Comparison of ENCODE assay signal across 8 cellular contexts in genomic region chr3:122680381-122681293, GRCh38. TPM values are rescaled to one million over a fixed set of nuclear protein-coding genes. Genes with fewer than 3 reads are reported as not detected.
DNase-seq lines count a peak whose midpoint lies in the region; ATAC-seq and TF ChIP-seq lines count a peak whose summit lies in the region.

TSS of gene PARP14 (plus strand) at chr3:122680839. CDS start at chr3:122680884, 45 bp downstream.

- no peaks in the 10 kb centered on the region for H3K27me3 ChIP-seq in lung (ENCODE audit: control insufficient read depth, insufficient read depth)

- H3K27ac ChIP-seq in lung (ENCODE audit: low read depth in 1 of 2, low read length in 1 of 2), result peak within 1 kb of the TSS; percentile 84 to 91

- peak within 1 kb of the TSS; percentile 64 for H3K4me3 ChIP-seq in lung

- CTCF ChIA-PET in GM10248 (lab: Yijun Ruan, JAX), result interaction anchor here (1.2 to 6.8 kb wide), 18 partner anchors 10 to 288 kb away, joined by 3 to 146 read pairs (median 6); partner anchors contain the start of genes KPNA1 and WDR5B

- 1% methylated on average over 59 to 66 of the region's 66 CpGs for WGBS in lung, 2 donors

- POLR2A ChIA-PET in GM10248 (lab: Yijun Ruan, JAX), result no interaction called here

- H3K4me1 ChIP-seq in lung (ENCODE audit: control insufficient read depth in 2 of 2, insufficient read depth in 2 of 2, low read length in 2 of 2), result peaks cover 0 to 5% of the 10 kb centered on the region in 2 donors

- no peak for TF ChIP-seq CTCF in GM10248 (IDR thresholded peaks at IDR 0.05; ENCODE audit: control extremely low read depth, extremely low read depth, low read depth, missing control alignments)
- TF ChIP-seq CTCF in lung (IDR thresholded peaks at IDR 0.05; ENCODE audit: control extremely low read depth, extremely low read depth), result no peak

- H3K36me3 ChIP-seq in lung (ENCODE audit: control insufficient read depth in 2 of 2, insufficient read depth in 2 of 2, low read length in 2 of 2), result no peaks in the 10 kb centered on the region

- no peaks in the 10 kb centered on the region for H3K9me3 ChIP-seq in lung (ENCODE audit: control insufficient read depth in 2 of 2, insufficient read depth in 1 of 2, low read length in 1 of 2)

- ATAC-seq in HG02678 (IDR thresholded peaks at IDR 0.05; ENCODE audit: unreplicated experiment), result peak; percentile 57
- ATAC-seq in lung (ENCODE audit: insufficient read depth, low FRiP score), result peak; percentile 72

- DNase-seq in GM10248 (ENCODE audit: extremely low spot score) (peak; percentile 74), NCI-H526 treated with DMSO at 0.1 percent for 48 hours (lab: John Stamatoyannopoulos, UW) (peak; percentile 24), lung (ENCODE audit: low spot score) (peak; percentile 81), NCI-H82 treated with DMSO at 0.1 percent for 48 hours (lab: John Stamatoyannopoulos, UW; ENCODE audit: unreplicated experiment) (no peak)
- DNase-seq in activated CD8-positive, alpha-beta memory T cell treated with anti-CD3 and anti-CD28 coated beads for 24 hours, result peak; percentile 85
- DNase-seq in effector CD4-positive, alpha-beta T cell, result peak; percentile 52
- DNase-seq in stimulated activated CD4-positive, alpha-beta T cell treated with anti-CD3 and anti-CD28 coated beads, TNF-alpha, amount 100 ng/mL, for 48 hours (ENCODE audit: low read depth in 3 of 3), result peak; percentile 33 to 46 (median 40)

RNA-seq across cellular contexts. Expression of gene PARP14, which starts in this region (rescaled TPM):
- total RNA-seq in lung, result 100 to 1,000 TPM in 1 of 2 donors, 10 to 100 TPM in 1; 76.6 to 118 TPM
- 10 to 100 TPM; 25.6 to 31.6 TPM for polyA plus RNA-seq in lung
